ENCODE assay signal across 18 cellular contexts in the genomic region with DNA sequence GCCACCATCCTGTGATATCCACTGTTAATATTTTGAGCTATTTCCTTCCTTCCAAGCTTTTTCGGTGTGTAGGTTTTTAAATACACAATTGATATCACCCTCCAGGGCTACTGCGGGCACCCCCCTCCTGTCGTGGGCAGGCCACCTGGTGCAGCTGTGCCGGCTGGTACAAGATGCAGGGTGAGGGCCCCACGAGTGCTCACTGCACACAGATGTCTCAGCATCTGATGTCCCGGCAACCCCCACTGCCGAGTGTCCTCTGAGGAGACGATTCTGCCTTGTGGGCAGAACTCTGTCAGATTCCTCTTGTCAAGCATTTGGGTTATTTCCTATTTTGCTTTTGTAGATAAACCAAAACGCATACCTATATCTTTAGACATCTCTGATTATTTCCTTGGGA. TPM values are rescaled to one million over a fixed set of nuclear protein-coding genes. Genes with fewer than 3 reads are reported as not detected.
A peak's percentile ranks its signal among the peaks of the same experiment; 100 is the strongest.
DNase-seq lines count a peak whose midpoint lies in the region; ATAC-seq and TF ChIP-seq lines count a peak whose summit lies in the region.
"Had no signal": no experiment of that assay in that cellular context is flagged by ENCODE, and none has a peak within 500 bp of the region (broad histone marks: within the 10 kb centered on the region; RNA-seq: fewer than 3 reads in every experiment).

No MANE protein-coding gene starts in this region.

- no peaks in the 10 kb centered on the region for H3K27me3 ChIP-seq in BLaER1 treated with 17β-estradiol and CSF1 and Interleukin-3, amounts not matched to agents 10 nM and 100 nM
- H3K27me3 ChIP-seq in RWPE2 (ENCODE audit: insufficient read depth, poor library complexity, severe bottlenecking): no peaks in the 10 kb centered on the region
- no peaks in the 10 kb centered on the region for H3K27me3 ChIP-seq in upper lobe of right lung

- H3K36me3 ChIP-seq in BLaER1 treated with 17β-estradiol and CSF1 and Interleukin-3, amounts not matched to agents 10 nM and 100 nM: no peaks in the 10 kb centered on the region
- no peaks in the 10 kb centered on the region for H3K36me3 ChIP-seq in RWPE2 (ENCODE audit: low read depth)
- no peaks in the 10 kb centered on the region for H3K36me3 ChIP-seq in upper lobe of right lung
- H3K36me3 ChIP-seq: HAP-1 had no signal

- intact Hi-C loops in upper lobe of right lung (cut with DNase I): no loop called here

- H3K4me3 ChIP-seq in BLaER1 treated with 17β-estradiol and CSF1 and Interleukin-3, amounts not matched to agents 10 nM and 100 nM: no peak overlapping the region
- no peak overlapping the region for H3K4me3 ChIP-seq in RWPE2 (ENCODE audit: severe bottlenecking)
- H3K4me3 ChIP-seq in upper lobe of right lung: no peak overlapping the region
- H3K4me3 ChIP-seq: GM23248, HAP-1 had no signal

- peak overlapping the region in 8 of 11 experiments; percentile 26 to 65 (median 50); a peak in 12 of 22 replicates for H3K4me2 ChIP-seq in BLaER1 treated with 17β-estradiol and CSF1 and Interleukin-3, amounts not matched to agents 10 nM and 100 nM

- DNase-seq in NCI-H2171 treated with DMSO at 0.1 percent for 48 hours (lab: John Stamatoyannopoulos, UW) (peak; percentile 29), NCI-H2171 (lab: John Stamatoyannopoulos, UW) (no peak), RWPE2 (ENCODE audit: low spot score) (peak; percentile 26), upper lobe of right lung (peak; percentile 53), AML-193 (lab: John Stamatoyannopoulos, UW) (no peak), T-helper 1 cell (no peak)
- DNase-seq: Caco-2; CD4-positive, alpha-beta T cell; DMS153; DMS79; GF-D8; GM23248 had no signal

- H3K27ac ChIP-seq in BLaER1 treated with 17β-estradiol and CSF1 and Interleukin-3, amounts not matched to agents 10 nM and 100 nM: no peak overlapping the region
- H3K27ac ChIP-seq in RWPE2 (ENCODE audit: poor library complexity, severe bottlenecking) (no peak overlapping the region), upper lobe of right lung (no peak overlapping the region)
- H3K27ac ChIP-seq: 22Rv1, C4-2B, GM23248 had no signal

- H3K9me3 ChIP-seq in BLaER1 treated with 17β-estradiol and CSF1 and Interleukin-3, amounts not matched to agents 10 nM and 100 nM (replicated peaks in 1 of 11): peaks cover 7 to 13% (median 9%) of the 10 kb centered on the region in 11 experiments; a peak in 12 of 22 replicates
- H3K9me3 ChIP-seq in RWPE2 (ENCODE audit: severe bottlenecking) (no peaks in the 10 kb centered on the region), upper lobe of right lung (no peaks in the 10 kb centered on the region)
- H3K9me3 ChIP-seq: Caco-2, HAP-1 had no signal

- H3K9ac ChIP-seq in BLaER1 treated with 17β-estradiol and CSF1 and Interleukin-3, amounts not matched to agents 10 nM and 100 nM: no peak overlapping the region
- H3K9ac ChIP-seq: GM23248 had no signal

- no peaks in the 10 kb centered on the region; a peak in 1 of 22 replicates for H4K20me1 ChIP-seq in BLaER1 treated with 17β-estradiol and CSF1 and Interleukin-3, amounts not matched to agents 10 nM and 100 nM

- TF ChIP-seq CTCF in RWPE2 (IDR thresholded peaks at IDR 0.05; ENCODE audit: poor library complexity, severe bottlenecking): no peak
- TF ChIP-seq CTCF in upper lobe of right lung (IDR thresholded peaks at IDR 0.05): no peak

- ATAC-seq in RWPE2 (ENCODE audit: low read depth): no peak
- no peak for ATAC-seq in upper lobe of right lung
- ATAC-seq: HepG2 had no signal

- H3K4me1 ChIP-seq in BLaER1 treated with 17β-estradiol and CSF1 and Interleukin-3, amounts not matched to agents 10 nM and 100 nM: peaks cover 0 to 15% (median 9%) of the 10 kb centered on the region in 10 experiments; a peak in 12 of 20 replicates
- H3K4me1 ChIP-seq in RWPE2 (ENCODE audit: insufficient read depth, poor library complexity, severe bottlenecking) (no peaks in the 10 kb centered on the region), upper lobe of right lung (no peaks in the 10 kb centered on the region)
- H3K4me1 ChIP-seq: HAP-1 had no signal

RNA-seq across cellular contexts. Expression of a gene that starts 25.1 kb away (rescaled TPM):
- 0.29 TPM for total RNA-seq in upper lobe of right lung
- total RNA-seq: CD4-positive, alpha-beta T cell; GM23248; H4 had no signal

Comparison
In these comparisons a context has a peak if more than half of its experiments do, and no peak if none do; other contexts are left out.
1. DNase-seq: peak in NCI-H2171 treated with DMSO at 0.1 percent for 48 hours (single experiment), RWPE2 (single experiment) and upper lobe of right lung (single experiment); none in NCI-H2171 (single experiment), AML-193 (0 of 2) and T-helper 1 cell (0 of 5).